Comparison of ENCODE assay signal across 16 cellular contexts in the genomic region with DNA sequence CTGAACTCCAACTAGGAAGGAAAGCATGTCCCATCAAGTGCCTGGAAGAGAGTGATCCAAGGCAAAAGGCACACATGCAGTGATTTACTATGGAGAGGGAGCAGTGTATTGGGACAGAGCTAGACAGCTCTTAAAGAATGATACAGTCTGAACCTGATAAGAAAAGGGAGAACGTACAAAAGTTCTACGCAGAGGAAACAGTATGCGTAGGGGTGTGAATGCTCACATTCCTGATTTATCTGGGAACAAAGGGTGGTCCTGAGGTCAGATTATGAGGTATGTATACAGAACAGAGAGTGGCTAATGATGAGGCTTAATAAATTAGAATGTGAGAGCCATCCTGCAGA. TPM values are rescaled to one million over a fixed set of nuclear protein-coding genes. Genes with fewer than 3 reads are reported as not detected.
DNase-seq lines count a peak whose midpoint lies in the region; ATAC-seq, FAIRE-seq and TF ChIP-seq lines count a peak whose summit lies in the region.
"Had no signal": no experiment of that assay in that cellular context is flagged by ENCODE, and none has a peak within 500 bp of the region (broad histone marks: within the 10 kb centered on the region; RNA-seq: fewer than 3 reads in every experiment).

No MANE protein-coding gene starts in this region.

- DNase-seq in right cardiac atrium (no peak), Right ventricle myocardium superior (no peak), fibroblast of pulmonary artery (ENCODE audit: low read depth) (peak; percentile 93), omental fat pad (ENCODE audit: low spot score) (no peak), pancreas (no peak)
- DNase-seq: Caco-2; CD8-positive, alpha-beta memory T cell; GF-D8; H7 had no signal

- H3K4me1 ChIP-seq in right cardiac atrium (ENCODE audit: control insufficient read depth, insufficient read depth, low read length) (no peaks in the 10 kb centered on the region), pancreas (no peaks in the 10 kb centered on the region)
- H3K4me1 ChIP-seq: BLaER1, Caco-2 had no signal

- FAIRE-seq in pancreas (lab: Jason Lieb, UNC), result no peak
- FAIRE-seq: GM18507 had no signal

- H3K27me3 ChIP-seq in right cardiac atrium (ENCODE audit: control insufficient read depth, insufficient read depth), result no peaks in the 10 kb centered on the region
- H3K27me3 ChIP-seq in pancreas, result no peaks in the 10 kb centered on the region
- H3K27me3 ChIP-seq: BLaER1 had no signal

- H3K27ac ChIP-seq in right cardiac atrium (ENCODE audit: low read length) (no peak overlapping the region), pancreas (no peak overlapping the region)
- H3K27ac ChIP-seq: 22Rv1, BLaER1 had no signal

- 30% methylated on average over 3 of the region's 3 CpGs for WGBS in right cardiac atrium
- 50 to 60% methylated on average over 3 of the region's 3 CpGs for WGBS in pancreas, 2 donors

- H3K36me3 ChIP-seq in pancreas, result no peaks in the 10 kb centered on the region
- H3K36me3 ChIP-seq: BLaER1 had no signal

- ATAC-seq in right cardiac atrium, result peak; percentile 54 to 74
- no peak for ATAC-seq in Right ventricle myocardium superior (ENCODE audit: poor library complexity)
- peak; percentile 46 for ATAC-seq in omental fat pad (ENCODE audit: low FRiP score)
- no peak for ATAC-seq in pancreas
- ATAC-seq in GM21529 (IDR thresholded peaks at IDR 0.05; ENCODE audit: unreplicated experiment), result no peak
- no peak for ATAC-seq in GM18858 (IDR thresholded peaks at IDR 0.05; ENCODE audit: unreplicated experiment)
- ATAC-seq: GM23338 had no signal

- no peaks in the 10 kb centered on the region for H3K9me3 ChIP-seq in right cardiac atrium (ENCODE audit: control insufficient read depth, low read length)
- no peaks in the 10 kb centered on the region for H3K9me3 ChIP-seq in pancreas
- H3K9me3 ChIP-seq: BLaER1, Caco-2 had no signal

- no peak for TF ChIP-seq CTCF in fibroblast of pulmonary artery (IDR thresholded peaks at IDR 0.05; ENCODE audit: low read length, missing control alignments)
- no peak for TF ChIP-seq CTCF in omental fat pad (IDR thresholded peaks at IDR 0.05)
- no peak for TF ChIP-seq CTCF in pancreas (IDR thresholded peaks at IDR 0.05)

- intact Hi-C loops in right cardiac atrium (cut with DNase I) (no loop called here), Right ventricle myocardium superior (cut with DNase I) (no loop called here), pancreas (cut with DNase I) (no loop called here)

- no peak overlapping the region for H3K4me3 ChIP-seq in right cardiac atrium (ENCODE audit: low read length)
- H3K4me3 ChIP-seq in fibroblast of pulmonary artery (replicated peaks; ENCODE audit: low read depth, low read length), result peak overlapping the region; percentile 18
- H3K4me3 ChIP-seq in pancreas, result no peak overlapping the region
- H3K4me3 ChIP-seq: BLaER1, GM23338 had no signal

RNA-seq across cellular contexts. Expression of gene HS3ST1, which starts 12.0 kb away (rescaled TPM):
- total RNA-seq in right cardiac atrium (1 to 10 TPM; 4.7 to 9.1 (median 6.4) TPM), Right ventricle myocardium superior (1.2 TPM), omental fat pad (10 to 100 TPM in 1 of 4 donors, 1 to 10 TPM in 3; 1.1 to 16.3 (median 3.6) TPM), pancreas (1 to 10 TPM in 1 of 6 donors, under 1 TPM in 5; 0.16 to 2.1 (median 0.51) TPM)
- polyA plus RNA-seq in right cardiac atrium (0.97 TPM), pancreas (under 1 TPM; 0.19 to 0.52 TPM)
- total RNA-seq: A673 had no signal
- polyA plus RNA-seq: CD8-positive, alpha-beta memory T cell had no signal

Comparison
In these comparisons a context has a peak if more than half of its experiments do, and no peak if none do; other contexts are left out.
1. ATAC-seq: peak in right cardiac atrium (2 of 2) and omental fat pad (single experiment); none in Right ventricle myocardium superior (single experiment), pancreas (0 of 4), GM21529 (single experiment) and GM18858 (single experiment).